ENCODE assay signal across 8 cellular contexts in genomic region chr13:78978381-78978998, GRCh38.
DNase-seq lines count a peak whose midpoint lies in the region; ATAC-seq and TF ChIP-seq lines count a peak whose summit lies in the region.

No MANE protein-coding gene starts in this region.

- H3K4me1 ChIP-seq in CD8-positive, alpha-beta T cell (ENCODE audit: insufficient read depth, low read length) = no peaks in the 10 kb centered on the region

- no peaks in the 10 kb centered on the region for H3K36me3 Mint-ChIP-seq in CD8-positive, alpha-beta T cell
- no peaks in the 10 kb centered on the region for H3K36me3 Mint-ChIP-seq in natural killer cell

- no peaks in the 10 kb centered on the region for H3K36me3 ChIP-seq in CD8-positive, alpha-beta T cell (ENCODE audit: insufficient read depth, low read length)

- peak; percentile 74 for TF ChIP-seq CTCF in CD8-positive, alpha-beta T cell (IDR thresholded peaks at IDR 0.05)
- peak; percentile 74 for TF ChIP-seq CTCF in epithelial cell of esophagus (IDR thresholded peaks at IDR 0.05; ENCODE audit: insufficient read depth, low read depth, low read length, missing control alignments)
- peak; percentile 69 for TF ChIP-seq CTCF in natural killer cell (IDR thresholded peaks at IDR 0.05)

- peak in 3 of 7 experiments; percentile 3 to 22 (median 18) for DNase-seq in CD8-positive, alpha-beta T cell
- DNase-seq in NCI-H1092 (lab: John Stamatoyannopoulos, UW) (peak; percentile 83), T follicular helper cell (ENCODE audit: low read depth) (peak; percentile 9), epithelial cell of esophagus (ENCODE audit: low read depth) (peak; percentile 74), natural killer cell (no peak), HuH-7.5 (ENCODE audit: low spot score) (no peak)

- peak; percentile 65 for ATAC-seq in CD8-positive, alpha-beta T cell
- ATAC-seq in GM18502 (IDR thresholded peaks at IDR 0.05; ENCODE audit: poor library complexity, unreplicated experiment) = peak; percentile 93
- ATAC-seq in HG02798 (IDR thresholded peaks at IDR 0.05; ENCODE audit: poor library complexity, unreplicated experiment) = peak; percentile 95
- peak; percentile 64 to 74 (median 68) for ATAC-seq in natural killer cell

- no peaks in the 10 kb centered on the region for H3K9me3 Mint-ChIP-seq in CD8-positive, alpha-beta T cell
- no peaks in the 10 kb centered on the region for H3K9me3 Mint-ChIP-seq in natural killer cell

- POLR2A ChIA-PET in CD8-positive, alpha-beta T cell (lab: Charles Lee) = no interaction called here

- H3K4me3 ChIP-seq in CD8-positive, alpha-beta T cell (ENCODE audit: low read depth, low read length) = no peak overlapping the region
- H3K4me3 ChIP-seq in epithelial cell of esophagus (ENCODE audit: low read length) = no peak overlapping the region

- CTCF ChIA-PET in CD8-positive, alpha-beta T cell (lab: Charles Lee) = interaction anchor here (0.7 to 2.0 kb wide), 13 partner anchors 9 to 848 kb away, joined by 3 to 35 read pairs (median 4); no protein-coding TSS in a partner anchor

- H3K27ac Mint-ChIP-seq in CD8-positive, alpha-beta T cell = no peak overlapping the region
- no peak overlapping the region for H3K27ac Mint-ChIP-seq in natural killer cell

- no peaks in the 10 kb centered on the region for H3K27me3 ChIP-seq in CD8-positive, alpha-beta T cell (ENCODE audit: insufficient read depth, low read length)

- H3K9me3 ChIP-seq in CD8-positive, alpha-beta T cell (ENCODE audit: low read length) = no peaks in the 10 kb centered on the region

- no peaks in the 10 kb centered on the region for H3K4me1 Mint-ChIP-seq in CD8-positive, alpha-beta T cell (ENCODE audit: low read depth)
- H3K4me1 Mint-ChIP-seq in natural killer cell = no peaks in the 10 kb centered on the region

- intact Hi-C loops in CD8-positive, alpha-beta T cell (cut with DNase I, micrococcal nuclease) = loop anchor here (1.0 to 10.0 kb wide), 7 partner anchors 413 to 1201 kb away; no protein-coding TSS in a partner anchor
- intact Hi-C loops in natural killer cell (cut with micrococcal nuclease) = loop anchor here (1.0 to 2.0 kb wide), 2 partner anchors 841 to 1200 kb away; no protein-coding TSS in a partner anchor

- no peak overlapping the region for H3K4me3 Mint-ChIP-seq in CD8-positive, alpha-beta T cell
- H3K4me3 Mint-ChIP-seq in natural killer cell = no peak overlapping the region

- H3K27ac ChIP-seq in CD8-positive, alpha-beta T cell (ENCODE audit: low read depth, low read length) = no peak overlapping the region

- H3K27me3 Mint-ChIP-seq in CD8-positive, alpha-beta T cell (ENCODE audit: low read depth) = peaks cover 27% of the 10 kb centered on the region
- H3K27me3 Mint-ChIP-seq in natural killer cell (ENCODE audit: low read depth in 2 of 2) = peaks cover 6 to 11% of the 10 kb centered on the region in 2 donors

Comparison
In these comparisons a context has a peak if more than half of its experiments do, and no peak if none do; other contexts are left out.
1. DNase-seq: peak in NCI-H1092 (single experiment), T follicular helper cell (single experiment) and epithelial cell of esophagus (single experiment); none in natural killer cell (single experiment) and HuH-7.5 (single experiment).
2. Peak in every context shown above with its lines, with median percentiles within 50 percentile points of each other: ATAC-seq and CTCF ChIP-seq.